In the genomic region with DNA sequence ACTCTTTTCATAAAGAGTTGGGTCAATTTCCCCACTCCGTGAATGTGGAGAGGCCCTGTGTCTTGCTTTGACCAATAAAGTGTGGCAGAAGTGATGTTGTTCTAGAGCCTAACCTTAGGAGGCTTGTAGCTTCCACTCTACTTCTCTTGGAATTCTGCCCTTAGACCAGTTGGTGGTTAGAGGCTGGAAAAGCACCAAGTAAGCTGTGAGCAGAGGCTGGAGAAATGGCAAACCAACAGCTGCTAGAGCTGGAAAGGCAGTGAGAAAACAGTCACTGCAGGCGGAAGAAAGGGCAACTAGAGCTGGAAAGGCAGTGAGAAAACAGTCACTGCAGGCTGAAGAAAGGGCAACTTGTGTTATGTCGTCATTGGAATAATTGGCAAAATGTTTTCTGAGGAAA, we compare ENCODE assay signal across 18 cellular contexts. TPM values are rescaled to one million over a fixed set of nuclear protein-coding genes. Genes with fewer than 3 reads are reported as not detected.
DNase-seq lines count a peak whose midpoint lies in the region; ATAC-seq, FAIRE-seq and TF ChIP-seq lines count a peak whose summit lies in the region.
"Had no signal": no experiment of that assay in that cellular context is flagged by ENCODE, and none has a peak within 500 bp of the region (broad histone marks: within the 10 kb centered on the region; RNA-seq: fewer than 3 reads in every experiment).

No MANE protein-coding gene starts in this region.

- no peaks in the 10 kb centered on the region for H3K4me1 ChIP-seq in small intestine (ENCODE audit: control insufficient read depth in 2 of 2, insufficient read depth in 1 of 2, low read depth in 1 of 2, low read length in 1 of 2)
- H3K4me1 ChIP-seq: A549 had no signal

- WGBS in small intestine, 3 donors = 72 to 89% (median 87%) methylated on average over 3 of the region's 3 CpGs

- no peak overlapping the region for H3K27ac ChIP-seq in small intestine (ENCODE audit: low read depth in 1 of 2, low read length in 1 of 2)
- H3K27ac ChIP-seq: A549, C4-2B had no signal

- no peaks in the 10 kb centered on the region for H3K9me3 ChIP-seq in small intestine (ENCODE audit: control insufficient read depth, low read depth)
- H3K9me3 ChIP-seq: A549 had no signal

- H3K36me3 ChIP-seq in small intestine (ENCODE audit: control insufficient read depth in 2 of 2, insufficient read depth in 2 of 2, low read length in 2 of 2) = no peaks in the 10 kb centered on the region

- no peaks in the 10 kb centered on the region for H3K27me3 ChIP-seq in small intestine (ENCODE audit: control insufficient read depth in 2 of 2, insufficient read depth in 2 of 2, low read length in 2 of 2)

- TF ChIP-seq POLR2A in GM12891 (IDR thresholded peaks at IDR 0.05; ENCODE audit: low read depth, low read length) = no peak

- H3K4me3 ChIP-seq in small intestine (ENCODE audit: low read depth in 1 of 2, low read length in 2 of 2) = no peak overlapping the region
- H3K4me3 ChIP-seq: A549 had no signal

- ATAC-seq in HG03196 (IDR thresholded peaks at IDR 0.05; ENCODE audit: unreplicated experiment) = no peak
- ATAC-seq: A549, HCT116 had no signal

- FAIRE-seq in GM12891 (lab: Jason Lieb, UNC) (no peak), small intestine (lab: Jason Lieb, UNC) (no peak)
- FAIRE-seq: A549 had no signal

- DNase-seq in DMS 273 (lab: John Stamatoyannopoulos, UW; ENCODE audit: unreplicated experiment) (peak; percentile 85), M059J (ENCODE audit: low read depth) (peak; percentile 58), astrocyte of the hippocampus (ENCODE audit: low read depth, low spot score) (peak; percentile 56), iris pigment epithelial cell (ENCODE audit: low read depth) (peak; percentile 26), kidney tubule cell (ENCODE audit: low spot score) (no peak), GM12891 (ENCODE audit: insufficient read length, low spot score) (no peak), small intestine (no peak)
- DNase-seq: KBM-7, NCI-H1092, NCI-H146, NCI-H2107, NCI-H2227 treated with DMSO at 0.1 percent for 48 hours, NCI-H526, RPMI8226 had no signal

TF ChIP-seq in GM12891, 5 proteins besides CTCF, POLR2A, EP300 and RAD21:
- TF ChIP-seq PAX5 (IDR thresholded peaks at IDR 0.05; ENCODE audit: insufficient read depth, low read length, severe bottlenecking) = no peak
- TF ChIP-seq POLR2AphosphoS5 (IDR thresholded peaks at IDR 0.05; ENCODE audit: low read depth, low read length) = no peak
- no peak for TF ChIP-seq SPI1 (IDR thresholded peaks at IDR 0.05; ENCODE audit: low read depth, low read length)
- no peak for TF ChIP-seq POU2F2 (IDR thresholded peaks at IDR 0.05; ENCODE audit: low read depth, low read length)
- no peak for TF ChIP-seq TAF1 (IDR thresholded peaks at IDR 0.05; ENCODE audit: low read depth, low read length)

RNA-seq across cellular contexts. Expression of a gene that starts 29.8 kb away (rescaled TPM):
- 10.8 and 14.1 TPM in 2 replicates for total RNA-seq in M059J (2014; rRNA removed; shearing (Covaris generic))
- polyA plus RNA-seq in GM12891 (2012; ENCODE audit: low read depth, missing spikeins) = 2.7 TPM
- polyA plus RNA-seq in small intestine = 1 to 10 TPM; 4.4 to 6.5 (median 6.2) TPM

RNA-seq across cellular contexts. Expression of a gene that starts 35.2 kb away (rescaled TPM):
- total RNA-seq in M059J (2014; rRNA removed; shearing (Covaris generic)) = 2.7 and 7.0 TPM in 2 replicates
- 0.50 TPM for polyA plus RNA-seq in GM12891 (2012; ENCODE audit: low read depth, missing spikeins)
- 10 to 100 TPM in 2 of 3 donors, 1 to 10 TPM in 1; 4.5 to 11.6 (median 11.2) TPM for polyA plus RNA-seq in small intestine

Comparison
In these comparisons a context has a peak if more than half of its experiments do, and no peak if none do; other contexts are left out.
1. DNase-seq: peak in DMS 273 (single experiment), M059J (single experiment), astrocyte of the hippocampus (single experiment) and iris pigment epithelial cell (single experiment); none in kidney tubule cell (single experiment), GM12891 (single experiment) and small intestine (single experiment).